ENCODE assay signal across 18 cellular contexts in the genomic region with DNA sequence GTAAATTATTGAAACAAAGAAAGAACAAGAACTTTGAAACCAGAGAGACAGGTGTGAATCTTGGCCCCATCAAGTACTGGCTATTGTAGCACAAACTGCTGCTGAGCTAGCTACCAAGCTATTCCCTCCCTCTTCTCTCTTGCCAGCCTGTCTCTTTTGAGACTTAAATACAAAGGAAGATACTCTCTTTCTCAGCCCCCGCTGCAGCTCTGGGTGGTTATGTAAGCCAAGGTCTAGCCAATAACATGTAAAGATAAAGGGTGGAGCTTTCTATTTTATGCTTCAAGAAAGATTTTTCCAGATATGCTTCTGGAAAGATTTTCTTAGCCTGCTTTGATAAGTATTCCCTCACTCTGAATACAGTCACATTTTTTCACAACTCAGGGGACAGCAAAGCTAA. TPM values are rescaled to one million over a fixed set of nuclear protein-coding genes. Genes with fewer than 3 reads are reported as not detected.
A peak's percentile ranks its signal among the peaks of the same experiment; 100 is the strongest.
DNase-seq lines count a peak whose midpoint lies in the region; ATAC-seq and TF ChIP-seq lines count a peak whose summit lies in the region.
"Had no signal": no experiment of that assay in that cellular context is flagged by ENCODE, and none has a peak within 500 bp of the region (broad histone marks: within the 10 kb centered on the region; RNA-seq: fewer than 3 reads in every experiment).

No MANE protein-coding gene starts in this region.

- H3K36me3 ChIP-seq in CD8-positive, alpha-beta T cell (ENCODE audit: insufficient read depth, low read length), result peaks cover 55% of the 10 kb centered on the region

- no peak overlapping the region for H3K4me3 Mint-ChIP-seq in CD8-positive, alpha-beta T cell
- no peak overlapping the region for H3K4me3 Mint-ChIP-seq in stimulated activated effector memory CD8-positive, alpha-beta T cell treated with anti-CD3 and anti-CD28 coated beads, Interleukin-12 subunit alpha, Interleukin-12 subunit beta, amount 100 ng/mL, for 72 hours
- H3K4me3 Mint-ChIP-seq in natural killer cell treated with Interleukin-12 subunit alpha and Interleukin-12 subunit beta and Interleukin-15 and Interleukin-18, amount 100 ng/mL, for 72 hours, result no peak overlapping the region
- H3K4me3 Mint-ChIP-seq in activated CD8-positive, alpha-beta T cell treated with anti-CD3 and anti-CD28 coated beads, Interleukin-2, amount 10 ng/mL, durations not matched to agents 7 days and 5 days, result no peak overlapping the region

- CTCF ChIA-PET in CD8-positive, alpha-beta T cell (lab: Charles Lee), result interaction anchor here (0.7 kb wide), 1 partner anchor 139 kb away, joined by 4 read pairs; no protein-coding TSS in a partner anchor
- CTCF ChIA-PET in activated CD8-positive, alpha-beta T cell treated with anti-CD3 and anti-CD28 coated beads, Interleukin-2, amount 10 ng/mL, durations not matched to agents 7 days and 5 days (lab: Charles Lee), result interaction anchor here (0.8 to 2.1 kb wide), 3 partner anchors 16 to 230 kb away, joined by 3 to 8 read pairs (median 4); no protein-coding TSS in a partner anchor

- H3K4me1 Mint-ChIP-seq in CD8-positive, alpha-beta T cell (ENCODE audit: low read depth), result peaks cover 17% of the 10 kb centered on the region
- peaks cover 8% of the 10 kb centered on the region for H3K4me1 Mint-ChIP-seq in stimulated activated effector memory CD8-positive, alpha-beta T cell treated with anti-CD3 and anti-CD28 coated beads, Interleukin-12 subunit alpha, Interleukin-12 subunit beta, amount 100 ng/mL, for 72 hours
- peaks cover 9 to 10% of the 10 kb centered on the region in 2 donors for H3K4me1 Mint-ChIP-seq in natural killer cell treated with Interleukin-12 subunit alpha and Interleukin-12 subunit beta and Interleukin-15 and Interleukin-18, amount 100 ng/mL, for 72 hours (ENCODE audit: low read depth in 2 of 2)
- H3K4me1 Mint-ChIP-seq in activated CD8-positive, alpha-beta T cell treated with anti-CD3 and anti-CD28 coated beads, Interleukin-2, amount 10 ng/mL, durations not matched to agents 7 days and 5 days (ENCODE audit: low read depth), result no peaks in the 10 kb centered on the region

- H3K9me3 Mint-ChIP-seq in CD8-positive, alpha-beta T cell, result no peaks in the 10 kb centered on the region
- H3K9me3 Mint-ChIP-seq in stimulated activated effector memory CD8-positive, alpha-beta T cell treated with anti-CD3 and anti-CD28 coated beads, Interleukin-12 subunit alpha, Interleukin-12 subunit beta, amount 100 ng/mL, for 72 hours, result no peaks in the 10 kb centered on the region
- no peaks in the 10 kb centered on the region for H3K9me3 Mint-ChIP-seq in natural killer cell treated with Interleukin-12 subunit alpha and Interleukin-12 subunit beta and Interleukin-15 and Interleukin-18, amount 100 ng/mL, for 72 hours
- H3K9me3 Mint-ChIP-seq in activated CD8-positive, alpha-beta T cell treated with anti-CD3 and anti-CD28 coated beads, Interleukin-2, amount 10 ng/mL, durations not matched to agents 7 days and 5 days (ENCODE audit: insufficient read depth), result no peaks in the 10 kb centered on the region

- POLR2A ChIA-PET in CD8-positive, alpha-beta T cell (lab: Charles Lee), result interaction anchor here (0.9 to 1.9 kb wide), 3 partner anchors 11 to 17 kb away, joined by 3 to 4 read pairs (median 3); a partner anchor contains a TSS
- POLR2A ChIA-PET in activated CD8-positive, alpha-beta T cell treated with anti-CD3 and anti-CD28 coated beads, Interleukin-2, amount 10 ng/mL, durations not matched to agents 7 days and 5 days (lab: Charles Lee), result interaction anchor here (1.0 kb wide), 1 partner anchor 8 kb away, joined by 3 read pairs; no protein-coding TSS in a partner anchor

- H3K9me3 ChIP-seq in CD8-positive, alpha-beta T cell (ENCODE audit: low read length), result no peaks in the 10 kb centered on the region
- H3K9me3 ChIP-seq: A549; BLaER1 treated with 17β-estradiol and CSF1 and Interleukin-3, amounts not matched to agents 10 nM and 100 nM; HAP-1; SJCRH30 had no signal

- no peak for ATAC-seq in CD8-positive, alpha-beta T cell
- ATAC-seq in stimulated activated effector memory CD8-positive, alpha-beta T cell treated with anti-CD3 and anti-CD28 coated beads, Interleukin-12 subunit alpha, Interleukin-12 subunit beta, amount 100 ng/mL, for 72 hours, result no peak
- no peak for ATAC-seq in natural killer cell treated with Interleukin-12 subunit alpha and Interleukin-12 subunit beta and Interleukin-15 and Interleukin-18, amount 100 ng/mL, for 72 hours
- no peak for ATAC-seq in HG03045 (IDR thresholded peaks at IDR 0.05; ENCODE audit: unreplicated experiment)
- no peak for ATAC-seq in activated CD8-positive, alpha-beta T cell treated with anti-CD3 and anti-CD28 coated beads, Interleukin-2, amount 10 ng/mL, durations not matched to agents 7 days and 5 days
- ATAC-seq: A549 had no signal

- peak overlapping the region; percentile 29 for H3K27ac Mint-ChIP-seq in CD8-positive, alpha-beta T cell
- peak overlapping the region; percentile 38 for H3K27ac Mint-ChIP-seq in stimulated activated effector memory CD8-positive, alpha-beta T cell treated with anti-CD3 and anti-CD28 coated beads, Interleukin-12 subunit alpha, Interleukin-12 subunit beta, amount 100 ng/mL, for 72 hours
- H3K27ac Mint-ChIP-seq in natural killer cell treated with Interleukin-12 subunit alpha and Interleukin-12 subunit beta and Interleukin-15 and Interleukin-18, amount 100 ng/mL, for 72 hours, result no peak overlapping the region
- no peak overlapping the region for H3K27ac Mint-ChIP-seq in activated CD8-positive, alpha-beta T cell treated with anti-CD3 and anti-CD28 coated beads, Interleukin-2, amount 10 ng/mL, durations not matched to agents 7 days and 5 days

- H3K27me3 Mint-ChIP-seq in CD8-positive, alpha-beta T cell (ENCODE audit: low read depth), result no peaks in the 10 kb centered on the region
- H3K27me3 Mint-ChIP-seq in natural killer cell treated with Interleukin-12 subunit alpha and Interleukin-12 subunit beta and Interleukin-15 and Interleukin-18, amount 100 ng/mL, for 72 hours, result no peaks in the 10 kb centered on the region
- no peaks in the 10 kb centered on the region for H3K27me3 Mint-ChIP-seq in activated CD8-positive, alpha-beta T cell treated with anti-CD3 and anti-CD28 coated beads, Interleukin-2, amount 10 ng/mL, durations not matched to agents 7 days and 5 days (ENCODE audit: low read depth)

- H3K4me1 ChIP-seq in CD8-positive, alpha-beta T cell (ENCODE audit: insufficient read depth, low read length), result no peaks in the 10 kb centered on the region
- H3K4me1 ChIP-seq: A549; BLaER1 treated with 17β-estradiol and CSF1 and Interleukin-3, amounts not matched to agents 10 nM and 100 nM; HAP-1; SJCRH30 had no signal

- no peak overlapping the region for H3K27ac ChIP-seq in CD8-positive, alpha-beta T cell (ENCODE audit: low read depth, low read length)
- H3K27ac ChIP-seq in angular gyrus (ENCODE audit: low read depth, low read length), result peak overlapping the region; percentile 80
- H3K27ac ChIP-seq: A549; BLaER1 treated with 17β-estradiol and CSF1 and Interleukin-3, amounts not matched to agents 10 nM and 100 nM; SJCRH30 had no signal

- peaks cover 74% of the 10 kb centered on the region for H3K36me3 Mint-ChIP-seq in CD8-positive, alpha-beta T cell
- H3K36me3 Mint-ChIP-seq in stimulated activated effector memory CD8-positive, alpha-beta T cell treated with anti-CD3 and anti-CD28 coated beads, Interleukin-12 subunit alpha, Interleukin-12 subunit beta, amount 100 ng/mL, for 72 hours, result peaks cover 100% of the 10 kb centered on the region
- peaks cover 39% of the 10 kb centered on the region for H3K36me3 Mint-ChIP-seq in natural killer cell treated with Interleukin-12 subunit alpha and Interleukin-12 subunit beta and Interleukin-15 and Interleukin-18, amount 100 ng/mL, for 72 hours
- peaks cover 60% of the 10 kb centered on the region for H3K36me3 Mint-ChIP-seq in activated CD8-positive, alpha-beta T cell treated with anti-CD3 and anti-CD28 coated beads, Interleukin-2, amount 10 ng/mL, durations not matched to agents 7 days and 5 days (ENCODE audit: low read depth)

- intact Hi-C loops in CD8-positive, alpha-beta T cell (cut with DNase I, micrococcal nuclease), result no loop called here
- intact Hi-C loops in head of caudate nucleus (cut with DNase I), result no loop called here

- H3K4me3 ChIP-seq in CD8-positive, alpha-beta T cell (ENCODE audit: low read depth, low read length), result no peak overlapping the region
- H3K4me3 ChIP-seq: A549; BLaER1 treated with 17β-estradiol and CSF1 and Interleukin-3, amounts not matched to agents 10 nM and 100 nM; HAP-1; SJCRH30 had no signal

- DNase-seq in CD8-positive, alpha-beta T cell, result no peak
- peak in 40 of 42 donors; percentile 25 to 83 (median 62) for DNase-seq in head of caudate nucleus
- DNase-seq in stimulated activated effector memory CD8-positive, alpha-beta T cell treated with anti-CD3 and anti-CD28 coated beads, Interleukin-12 subunit alpha, Interleukin-12 subunit beta, amount 100 ng/mL, for 72 hours (ENCODE audit: low spot score in 2 of 2), result no peak
- no peak for DNase-seq in natural killer cell treated with Interleukin-12 subunit alpha and Interleukin-12 subunit beta and Interleukin-15 and Interleukin-18, amount 100 ng/mL, for 72 hours (ENCODE audit: low spot score)
- DNase-seq in EL, result no peak
- DNase-seq in activated CD8-positive, alpha-beta T cell treated with anti-CD3 and anti-CD28 coated beads, Interleukin-2, amount 10 ng/mL, durations not matched to agents 7 days and 5 days, result no peak
- DNase-seq: DND-41, IMR-90, NCI-H1417 treated with DMSO at 0.1 percent for 48 hours, NCI-H187 treated with DMSO at 0.1 percent for 48 hours, NCI-H2227 treated with DMSO at 0.1 percent for 48 hours, NCI-H524 treated with DMSO at 0.1 percent for 48 hours, SJCRH30 had no signal

- no peak for TF ChIP-seq CTCF in CD8-positive, alpha-beta T cell (IDR thresholded peaks at IDR 0.05)

- H3K27me3 ChIP-seq in CD8-positive, alpha-beta T cell (ENCODE audit: insufficient read depth, low read length), result no peaks in the 10 kb centered on the region
- H3K27me3 ChIP-seq: BLaER1 treated with 17β-estradiol and CSF1 and Interleukin-3, amounts not matched to agents 10 nM and 100 nM; SJCRH30 had no signal

RNA-seq across cellular contexts. Expression of a gene that starts 17.2 kb away (rescaled TPM):
- total RNA-seq in CD8-positive, alpha-beta T cell, result 10 to 100 TPM; 32.2 to 37.2 TPM
- 100 to 1,000 TPM in 1 of 2 donors, 10 to 100 TPM in 1; 79.0 to 132 TPM for total RNA-seq in natural killer cell treated with Interleukin-12 subunit alpha and Interleukin-12 subunit beta and Interleukin-15 and Interleukin-18, amount 100 ng/mL, for 72 hours
- total RNA-seq in activated CD8-positive, alpha-beta T cell treated with anti-CD3 and anti-CD28 coated beads, Interleukin-2, amount 10 ng/mL, durations not matched to agents 7 days and 5 days, result 100 to 1,000 TPM; 111 to 112 TPM

RNA-seq across cellular contexts. Expression of a gene that starts 52.6 kb away (rescaled TPM):
- total RNA-seq in CD8-positive, alpha-beta T cell, result 100 to 1,000 TPM; 153 to 154 TPM
- 10 to 100 TPM; 78.7 to 83.7 TPM for total RNA-seq in natural killer cell treated with Interleukin-12 subunit alpha and Interleukin-12 subunit beta and Interleukin-15 and Interleukin-18, amount 100 ng/mL, for 72 hours
- total RNA-seq in activated CD8-positive, alpha-beta T cell treated with anti-CD3 and anti-CD28 coated beads, Interleukin-2, amount 10 ng/mL, durations not matched to agents 7 days and 5 days, result 10 to 100 TPM; 76.8 to 80.8 TPM

Comparison
In these comparisons a context has a peak if more than half of its experiments do, and no peak if none do; other contexts are left out.
1. DNase-seq: peak in head of caudate nucleus (40 of 42); none in CD8-positive, alpha-beta T cell (0 of 7), stimulated activated effector memory CD8-positive, alpha-beta T cell treated with anti-CD3 and anti-CD28 coated beads, Interleukin-12 subunit alpha, Interleukin-12 subunit beta, amount 100 ng/mL, for 72 hours (0 of 2), natural killer cell treated with Interleukin-12 subunit alpha and Interleukin-12 subunit beta and Interleukin-15 and Interleukin-18, amount 100 ng/mL, for 72 hours (single experiment), EL (single experiment) and activated CD8-positive, alpha-beta T cell treated with anti-CD3 and anti-CD28 coated beads, Interleukin-2, amount 10 ng/mL, durations not matched to agents 7 days and 5 days (single experiment).
2. H3K27ac Mint-ChIP-seq: peak in CD8-positive, alpha-beta T cell (single experiment) and stimulated activated effector memory CD8-positive, alpha-beta T cell treated with anti-CD3 and anti-CD28 coated beads, Interleukin-12 subunit alpha, Interleukin-12 subunit beta, amount 100 ng/mL, for 72 hours (single experiment); none in natural killer cell treated with Interleukin-12 subunit alpha and Interleukin-12 subunit beta and Interleukin-15 and Interleukin-18, amount 100 ng/mL, for 72 hours (0 of 2) and activated CD8-positive, alpha-beta T cell treated with anti-CD3 and anti-CD28 coated beads, Interleukin-2, amount 10 ng/mL, durations not matched to agents 7 days and 5 days (single experiment).